Comparison of ENCODE assay signal across 15 cellular contexts in the genomic region with DNA sequence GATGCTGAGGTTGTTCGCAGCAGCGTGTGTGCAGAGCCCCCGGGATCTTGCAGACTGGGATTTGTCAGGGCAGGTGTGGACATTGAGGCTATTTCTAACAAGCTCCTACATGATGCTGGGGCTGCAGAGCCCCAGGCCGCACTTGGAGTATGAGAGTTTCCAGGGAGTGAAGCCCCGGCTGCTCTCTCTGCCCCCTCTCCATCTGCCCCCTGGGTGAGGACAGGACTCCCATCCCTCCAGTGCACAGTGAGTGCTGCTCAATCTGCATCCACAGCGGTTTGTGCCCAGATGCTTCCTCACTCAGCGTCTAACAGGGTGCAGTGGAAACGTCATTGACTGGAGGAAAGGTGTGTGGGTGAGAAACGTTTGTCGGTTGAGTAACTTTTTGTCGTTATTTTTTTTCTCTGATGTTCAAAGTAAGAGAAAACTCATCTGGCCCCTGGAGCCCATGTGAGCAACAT. TPM values are rescaled to one million over a fixed set of nuclear protein-coding genes. Genes with fewer than 3 reads are reported as not detected.
A peak's percentile ranks its signal among the peaks of the same experiment; 100 is the strongest.
DNase-seq lines count a peak whose midpoint lies in the region; ATAC-seq, FAIRE-seq and TF ChIP-seq lines count a peak whose summit lies in the region.
"Had no signal": no experiment of that assay in that cellular context is flagged by ENCODE, and none has a peak within 500 bp of the region (broad histone marks: within the 10 kb centered on the region; RNA-seq: fewer than 3 reads in every experiment).

No MANE protein-coding gene starts in this region.

- no peaks in the 10 kb centered on the region for H3K27me3 ChIP-seq in OCI-LY1 (ENCODE audit: insufficient read depth, low read length)
- H3K27me3 ChIP-seq: upper lobe of left lung had no signal

- FAIRE-seq in GM18507 (lab: Jason Lieb, UNC) (peak; percentile 52), RCC 7860 (lab: Jason Lieb, UNC) (no peak)
- FAIRE-seq: astrocyte, endometrium had no signal

- H3K36me3 Mint-ChIP-seq in activated naive CD4-positive, alpha-beta T cell treated with anti-CD3 and anti-CD28 coated beads, Interleukin-2, amount 50 U/mL, for 24 hours, result peaks cover 37% of the 10 kb centered on the region
- peaks cover 0 to 9% (median 0%) of the 10 kb centered on the region in 3 donors for H3K36me3 Mint-ChIP-seq in naive thymus-derived CD8-positive, alpha-beta T cell

- no peaks in the 10 kb centered on the region for H3K9me2 ChIP-seq in OCI-LY1 (ENCODE audit: low read depth, low read length)

- peaks cover 22% of the 10 kb centered on the region for H3K36me3 ChIP-seq in OCI-LY1 (ENCODE audit: insufficient read depth, low read length)
- H3K36me3 ChIP-seq: upper lobe of left lung had no signal

- H3F3A ChIP-seq in OCI-LY1 (ENCODE audit: insufficient read depth, low read length), result 0 out of 2 replicates have a peak, but pooled peaks cover 2% of the 10 kb centered on the region

- H3K79me2 ChIP-seq in OCI-LY1 (ENCODE audit: insufficient read depth, low read length), result no peaks in the 10 kb centered on the region

- no peak overlapping the region for H3K4me3 ChIP-seq in OCI-LY1 (ENCODE audit: low read depth, low read length, poor library complexity, severe bottlenecking)
- H3K4me3 ChIP-seq: GM23248, upper lobe of left lung had no signal

- DNase-seq in GM18507 (ENCODE audit: extremely low spot score, insufficient read length, low read depth) (no peak), RCC 7860 (ENCODE audit: low spot score) (no peak), NCI-H1436 (lab: John Stamatoyannopoulos, UW) (no peak), GM10266 (ENCODE audit: extremely low spot score) (no peak)
- DNase-seq in naive thymus-derived CD8-positive, alpha-beta T cell, result no peak
- DNase-seq: GM23248, left colon, MM.1S, SW 1271 had no signal

- H3K4me3 Mint-ChIP-seq in activated naive CD4-positive, alpha-beta T cell treated with anti-CD3 and anti-CD28 coated beads, Interleukin-2, amount 50 U/mL, for 24 hours, result peak overlapping the region; percentile 78
- H3K4me3 Mint-ChIP-seq in naive thymus-derived CD8-positive, alpha-beta T cell, result peak overlapping the region in 4 of 10 donors; percentile 28 to 50 (median 36)

- peaks cover 77% of the 10 kb centered on the region for H3K4me1 Mint-ChIP-seq in activated naive CD4-positive, alpha-beta T cell treated with anti-CD3 and anti-CD28 coated beads, Interleukin-2, amount 50 U/mL, for 24 hours
- peaks cover 17 to 37% (median 35%) of the 10 kb centered on the region in 4 donors for H3K4me1 Mint-ChIP-seq in naive thymus-derived CD8-positive, alpha-beta T cell

- peak overlapping the region; percentile 44 for H3K9ac ChIP-seq in OCI-LY1 (ENCODE audit: low read length)
- H3K9ac ChIP-seq: GM23248 had no signal

- peak overlapping the region; percentile 56 for H3K4me2 ChIP-seq in OCI-LY1 (ENCODE audit: low read length)

- peak overlapping the region; percentile 79 for H3K27ac ChIP-seq in OCI-LY1 (ENCODE audit: low read depth, low read length, poor library complexity, severe bottlenecking)
- H3K27ac ChIP-seq: GM23248, upper lobe of left lung had no signal

- ATAC-seq in naive thymus-derived CD8-positive, alpha-beta T cell, result peak; percentile 50 to 67
- no peak for ATAC-seq in GM19395 (IDR thresholded peaks at IDR 0.05; ENCODE audit: unreplicated experiment)
- ATAC-seq: left colon had no signal

- H4K20me1 ChIP-seq in OCI-LY1 (ENCODE audit: insufficient read depth, low read length), result no peaks in the 10 kb centered on the region

- peaks cover 5% of the 10 kb centered on the region for H3K9me3 Mint-ChIP-seq in activated naive CD4-positive, alpha-beta T cell treated with anti-CD3 and anti-CD28 coated beads, Interleukin-2, amount 50 U/mL, for 24 hours
- peaks cover 0 to 10% (median 0%) of the 10 kb centered on the region in 9 donors for H3K9me3 Mint-ChIP-seq in naive thymus-derived CD8-positive, alpha-beta T cell

- POLR2A ChIA-PET in naive thymus-derived CD8-positive, alpha-beta T cell (lab: Charles Lee), result interaction anchor here (1.7 to 2.6 kb wide), 3 partner anchors 14 to 50 kb away, joined by 7 to 10 read pairs (median 9); partner anchors contain the start of gene IL2RA

- H2AFZ ChIP-seq in OCI-LY1 (ENCODE audit: low read length), result no peak overlapping the region
- H2AFZ ChIP-seq: GM23248 had no signal

- no peaks in the 10 kb centered on the region for H3K9me3 ChIP-seq in OCI-LY1 (ENCODE audit: low read length)
- H3K9me3 ChIP-seq: upper lobe of left lung had no signal

- H3K4me1 ChIP-seq in OCI-LY1 (ENCODE audit: insufficient read depth, low read length, severe bottlenecking), result peaks cover 46% of the 10 kb centered on the region

- peak overlapping the region; percentile 95 for H3K27ac Mint-ChIP-seq in activated naive CD4-positive, alpha-beta T cell treated with anti-CD3 and anti-CD28 coated beads, Interleukin-2, amount 50 U/mL, for 24 hours
- H3K27ac Mint-ChIP-seq in naive thymus-derived CD8-positive, alpha-beta T cell, result peak overlapping the region in 8 of 10 donors; percentile 37 to 92 (median 80)

- no peaks in the 10 kb centered on the region for H3K27me3 Mint-ChIP-seq in activated naive CD4-positive, alpha-beta T cell treated with anti-CD3 and anti-CD28 coated beads, Interleukin-2, amount 50 U/mL, for 24 hours
- H3K27me3 Mint-ChIP-seq in naive thymus-derived CD8-positive, alpha-beta T cell, result no peaks in the 10 kb centered on the region

- no peak for TF ChIP-seq CTCF in OCI-LY1 (IDR thresholded peaks at IDR 0.05; ENCODE audit: low read length)
- TF ChIP-seq CTCF in GM10266 (IDR thresholded peaks at IDR 0.05; ENCODE audit: control insufficient read depth, insufficient read depth, low read depth, missing control alignments), result no peak

RNA-seq across cellular contexts. Expression of gene IL2RA, which starts 25.3 kb away (rescaled TPM):
- total RNA-seq in naive thymus-derived CD8-positive, alpha-beta T cell, result 1 to 10 TPM; 1.0 to 1.4 TPM
- polyA plus RNA-seq in naive thymus-derived CD8-positive, alpha-beta T cell, result under 1 TPM; 0.07 to 0.25 (median 0.16) TPM
- total RNA-seq: astrocyte, GM23248 had no signal
- polyA plus RNA-seq: GM23248 had no signal

RNA-seq across cellular contexts. Expression of gene RBM17, which starts 51.9 kb away (rescaled TPM):
- total RNA-seq in naive thymus-derived CD8-positive, alpha-beta T cell, result 100 to 1,000 TPM; 129 to 130 TPM
- 10 to 100 TPM; 57.4 to 84.9 (median 61.3) TPM for polyA plus RNA-seq in naive thymus-derived CD8-positive, alpha-beta T cell

RNA-seq across cellular contexts. Expression of gene IL15RA, which starts 59.5 kb away (rescaled TPM):
- total RNA-seq in naive thymus-derived CD8-positive, alpha-beta T cell, result 1 to 10 TPM; 3.6 to 5.4 TPM
- 1 to 10 TPM; 3.6 to 4.7 (median 3.8) TPM for polyA plus RNA-seq in naive thymus-derived CD8-positive, alpha-beta T cell
